Comparison of ENCODE assay signal across 1 cellular context in genomic region chr11:945986-946385, GRCh38.
TF ChIP-seq lines count a peak whose summit lies in the region.

No MANE protein-coding gene starts in this region.

TF ChIP-seq in K562, 482 proteins besides CTCF, POLR2A, EP300 and RAD21 (continued from another document):
- TF ChIP-seq, protein P1, sequence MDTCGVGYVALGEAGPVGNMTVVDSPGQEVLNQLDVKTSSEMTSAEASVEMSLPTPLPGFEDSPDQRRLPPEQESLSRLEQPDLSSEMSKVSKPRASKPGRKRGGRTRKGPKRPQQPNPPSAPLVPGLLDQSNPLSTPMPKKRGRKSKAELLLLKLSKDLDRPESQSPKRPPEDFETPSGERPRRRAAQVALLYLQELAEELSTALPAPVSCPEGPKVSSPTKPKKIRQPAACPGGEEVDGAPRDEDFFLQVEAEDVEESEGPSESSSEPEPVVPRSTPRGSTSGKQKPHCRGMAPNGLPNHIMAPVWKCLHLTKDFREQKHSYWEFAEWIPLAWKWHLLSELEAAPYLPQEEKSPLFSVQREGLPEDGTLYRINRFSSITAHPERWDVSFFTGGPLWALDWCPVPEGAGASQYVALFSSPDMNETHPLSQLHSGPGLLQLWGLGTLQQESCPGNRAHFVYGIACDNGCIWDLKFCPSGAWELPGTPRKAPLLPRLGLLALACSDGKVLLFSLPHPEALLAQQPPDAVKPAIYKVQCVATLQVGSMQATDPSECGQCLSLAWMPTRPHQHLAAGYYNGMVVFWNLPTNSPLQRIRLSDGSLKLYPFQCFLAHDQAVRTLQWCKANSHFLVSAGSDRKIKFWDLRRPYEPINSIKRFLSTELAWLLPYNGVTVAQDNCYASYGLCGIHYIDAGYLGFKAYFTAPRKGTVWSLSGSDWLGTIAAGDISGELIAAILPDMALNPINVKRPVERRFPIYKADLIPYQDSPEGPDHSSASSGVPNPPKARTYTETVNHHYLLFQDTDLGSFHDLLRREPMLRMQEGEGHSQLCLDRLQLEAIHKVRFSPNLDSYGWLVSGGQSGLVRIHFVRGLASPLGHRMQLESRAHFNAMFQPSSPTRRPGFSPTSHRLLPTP (IDR thresholded peaks at IDR 0.05; ENCODE audit: borderline replicate concordance, extremely low read depth, insufficient read length), result no peak
- TF ChIP-seq MYNN (IDR thresholded peaks at IDR 0.05) (peak; percentile 43; the same call in 1 of the 2 replicates), MYNN (CRISPR knock-in tag; IDR thresholded peaks at IDR 0.05) (no peak), HOMEZ (CRISPR knock-in tag; IDR thresholded peaks at IDR 0.05) (no peak), FIP1L1 (IDR thresholded peaks at IDR 0.05; ENCODE audit: low read depth, low read length, poor library complexity, severe bottlenecking) (no peak), NFIX (CRISPR knock-in tag; IDR thresholded peaks at IDR 0.05; ENCODE audit: low read depth) (no peak), RBM14 (IDR thresholded peaks at IDR 0.05; ENCODE audit: borderline replicate concordance, insufficient read depth, low read depth, low read length) (no peak)
- TF ChIP-seq, protein P2, sequence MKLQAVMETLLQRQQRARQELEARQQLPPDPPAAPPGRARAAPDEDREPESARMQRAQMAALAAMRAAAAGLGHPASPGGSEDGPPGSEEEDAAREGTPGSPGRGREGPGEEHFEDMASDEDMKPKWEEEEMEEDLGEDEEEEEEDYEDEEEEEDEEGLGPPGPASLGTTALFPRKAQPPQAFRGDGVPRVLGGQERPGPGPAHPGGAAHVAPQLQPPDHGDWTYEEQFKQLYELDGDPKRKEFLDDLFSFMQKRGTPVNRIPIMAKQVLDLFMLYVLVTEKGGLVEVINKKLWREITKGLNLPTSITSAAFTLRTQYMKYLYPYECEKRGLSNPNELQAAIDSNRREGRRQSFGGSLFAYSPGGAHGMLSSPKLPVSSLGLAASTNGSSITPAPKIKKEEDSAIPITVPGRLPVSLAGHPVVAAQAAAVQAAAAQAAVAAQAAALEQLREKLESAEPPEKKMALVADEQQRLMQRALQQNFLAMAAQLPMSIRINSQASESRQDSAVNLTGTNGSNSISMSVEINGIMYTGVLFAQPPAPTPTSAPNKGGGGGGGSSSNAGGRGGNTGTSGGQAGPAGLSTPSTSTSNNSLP (IDR thresholded peaks at IDR 0.05; ENCODE audit: borderline replicate concordance, low read depth, low read length), result no peak
